8 cellular contexts compared by ENCODE assay signal in the genomic region with DNA sequence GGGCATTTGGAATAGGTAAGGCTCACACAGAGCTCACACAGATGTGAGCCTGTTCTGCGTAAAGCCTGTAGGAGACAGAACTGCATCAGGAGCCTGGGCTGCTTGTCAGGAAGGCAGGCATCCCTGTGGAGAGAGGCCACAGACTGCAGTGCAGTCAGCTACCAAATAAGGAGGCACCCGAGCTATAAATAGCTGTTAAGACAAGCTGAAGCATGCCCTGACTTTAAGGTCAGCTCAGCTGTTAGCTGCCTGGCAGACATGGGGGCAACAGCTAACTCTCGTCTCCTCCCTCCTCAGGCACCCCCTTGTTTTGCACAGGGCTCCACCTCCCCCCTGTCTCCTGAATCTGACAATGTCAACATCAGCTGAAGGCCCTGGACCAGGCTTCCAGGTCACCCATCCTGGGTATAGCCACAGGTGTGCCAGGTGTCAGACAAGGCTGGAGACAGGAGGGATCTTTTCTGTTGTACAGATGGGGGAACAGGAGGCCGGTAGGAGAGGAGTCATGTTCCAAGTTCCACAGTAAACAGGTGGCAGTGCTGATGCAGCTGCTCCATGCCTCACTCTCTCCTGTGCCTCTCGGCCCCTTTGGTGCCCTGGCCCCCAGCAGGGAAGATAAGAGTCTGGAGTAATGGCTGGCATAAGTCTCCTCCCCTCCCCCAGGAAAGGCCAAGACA. TPM values are rescaled to one million over a fixed set of nuclear protein-coding genes. Genes with fewer than 3 reads are reported as not detected.
DNase-seq lines count a peak whose midpoint lies in the region; TF ChIP-seq lines count a peak whose summit lies in the region.

No MANE protein-coding gene starts in this region.

- H3K9ac ChIP-seq in skeletal muscle tissue (ENCODE audit: low read depth in 1 of 3, low read length in 3 of 3) = peak overlapping the region; percentile 69 to 70 (median 69)

- intact Hi-C loops in lower leg skin (cut with DNase I; ENCODE audit: low total_unique reads) = no loop called here
- intact Hi-C loops in activated CD4-positive, alpha-beta memory T cell treated with anti-CD3 and anti-CD28 coated beads for 36 hours (cut with micrococcal nuclease) = no loop called here

- no peaks in the 10 kb centered on the region for H3K9me3 Mint-ChIP-seq in activated CD4-positive, alpha-beta memory T cell treated with anti-CD3 and anti-CD28 coated beads for 36 hours

- H3K4me3 Mint-ChIP-seq in activated CD4-positive, alpha-beta memory T cell treated with anti-CD3 and anti-CD28 coated beads for 36 hours = no peak overlapping the region

- H3K27ac ChIP-seq in skeletal muscle tissue (ENCODE audit: low read depth, low read length) = peak overlapping the region; percentile 97

- DNase-seq in H4 (ENCODE audit: low spot score) (peak; percentile 44), NCI-H748 (lab: John Stamatoyannopoulos, UW; ENCODE audit: unreplicated experiment) (peak; percentile 99), fibroblast of the conjunctiva (ENCODE audit: low read depth) (peak; percentile 36), C1 segment of cervical spinal cord (lab: John Stamatoyannopoulos, UW) (no peak), lower leg skin (ENCODE audit: low spot score in 2 of 2) (no peak), cerebellum (ENCODE audit: low spot score) (no peak)
- no peak for DNase-seq in activated CD4-positive, alpha-beta memory T cell treated with anti-CD3 and anti-CD28 coated beads for 36 hours

- no peak overlapping the region for H3K27ac Mint-ChIP-seq in activated CD4-positive, alpha-beta memory T cell treated with anti-CD3 and anti-CD28 coated beads for 36 hours

- H3K36me3 ChIP-seq in skeletal muscle tissue (ENCODE audit: control insufficient read depth in 3 of 3, insufficient read depth in 3 of 3, low read length in 3 of 3) = no peaks in the 10 kb centered on the region

- TF ChIP-seq POLR2A in lower leg skin (IDR thresholded peaks at IDR 0.05) = no peak

- CTCF ChIA-PET in activated CD4-positive, alpha-beta memory T cell treated with anti-CD3 and anti-CD28 coated beads for 36 hours (lab: Charles Lee) = interaction anchor here (1.1 kb wide), 1 partner anchor 11 kb away, joined by 5 read pairs; no protein-coding TSS in a partner anchor

- no peaks in the 10 kb centered on the region for H3K9me3 ChIP-seq in skeletal muscle tissue (ENCODE audit: control insufficient read depth in 3 of 3, low read length in 3 of 3)

- H3K4me1 ChIP-seq in skeletal muscle tissue (ENCODE audit: control insufficient read depth in 3 of 3, insufficient read depth in 3 of 3, low read length in 3 of 3) = peaks cover 17 to 29% (median 23%) of the 10 kb centered on the region in 3 donors

- 58 to 61% methylated on average over 5 of the region's 5 CpGs for WGBS in lower leg skin, 2 donors

- no peaks in the 10 kb centered on the region for H3K27me3 Mint-ChIP-seq in activated CD4-positive, alpha-beta memory T cell treated with anti-CD3 and anti-CD28 coated beads for 36 hours

- POLR2A ChIA-PET in activated CD4-positive, alpha-beta memory T cell treated with anti-CD3 and anti-CD28 coated beads for 36 hours (lab: Charles Lee) = no interaction called here

- H3K4me1 Mint-ChIP-seq in activated CD4-positive, alpha-beta memory T cell treated with anti-CD3 and anti-CD28 coated beads for 36 hours (ENCODE audit: low read depth) = no peaks in the 10 kb centered on the region

- H3K4me3 ChIP-seq in skeletal muscle tissue (ENCODE audit: low read length in 3 of 3) = peak overlapping the region in 2 of 3 donors; percentile 36 to 58
- no peak overlapping the region for H3K4me3 ChIP-seq in lower leg skin (ENCODE audit: low read depth, poor library complexity, severe bottlenecking)

- no peak for TF ChIP-seq CTCF in lower leg skin (IDR thresholded peaks at IDR 0.05)

- no peaks in the 10 kb centered on the region for H3K27me3 ChIP-seq in skeletal muscle tissue (ENCODE audit: control insufficient read depth in 3 of 3, insufficient read depth in 3 of 3, low read length in 3 of 3)

- H3K36me3 Mint-ChIP-seq in activated CD4-positive, alpha-beta memory T cell treated with anti-CD3 and anti-CD28 coated beads for 36 hours = no peaks in the 10 kb centered on the region

RNA-seq across cellular contexts. Expression of a gene that starts 27.6 kb away (rescaled TPM):
- total RNA-seq in H4 (2014; rRNA removed; shearing (Covaris generic)) = 57.9 and 62.8 TPM in 2 replicates
- total RNA-seq in skeletal muscle tissue (87.2 TPM), lower leg skin (10 to 100 TPM; 74.4 to 92.3 (median 85.4) TPM), cerebellum (74.8 TPM)
- total RNA-seq in activated CD4-positive, alpha-beta memory T cell treated with anti-CD3 and anti-CD28 coated beads for 36 hours = 100 to 1,000 TPM; 104 to 106 TPM

Comparison
In these comparisons a context has a peak if more than half of its experiments do, and no peak if none do; other contexts are left out.
1. DNase-seq: peak in H4 (single experiment), NCI-H748 (single experiment) and fibroblast of the conjunctiva (single experiment); none in C1 segment of cervical spinal cord (0 of 14), lower leg skin (0 of 2), cerebellum (single experiment) and activated CD4-positive, alpha-beta memory T cell treated with anti-CD3 and anti-CD28 coated beads for 36 hours (single experiment).